1 cellular context compared by ENCODE assay signal in the genomic region with DNA sequence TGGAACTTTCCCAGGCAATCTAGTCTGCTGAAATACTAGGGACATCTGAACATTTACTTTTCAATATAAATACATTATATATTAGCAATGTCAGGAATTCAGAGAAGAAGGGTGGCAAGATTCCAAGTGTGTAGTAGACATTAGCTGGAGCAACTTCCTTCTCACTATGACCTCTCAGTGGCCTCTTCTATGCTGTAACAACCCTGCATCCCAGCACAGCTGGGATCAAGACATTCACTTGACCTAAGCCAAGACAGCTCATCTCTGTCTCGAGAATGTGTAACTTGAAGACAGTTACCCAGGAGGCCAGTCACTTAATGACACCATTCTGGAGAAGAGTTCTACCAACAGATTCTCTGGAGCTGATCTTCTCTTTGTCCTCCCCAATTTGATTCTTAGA.
TF ChIP-seq lines count a peak whose summit lies in the region.

No MANE protein-coding gene starts in this region.

TF ChIP-seq in SK-N-SH treated with all-trans-retinoic acid at 6 μM for 48 hours, 23 proteins besides CTCF, POLR2A, EP300 and RAD21 (continued from another document):
- TF ChIP-seq TSHZ2 (CRISPR knock-in tag; IDR thresholded peaks at IDR 0.05) (no peak), ZC3H10 (CRISPR knock-in tag; IDR thresholded peaks at IDR 0.05) (no peak), ARNTL (CRISPR knock-in tag; IDR thresholded peaks at IDR 0.05; ENCODE audit: borderline replicate concordance, low read depth) (no peak), TOX (CRISPR knock-in tag; IDR thresholded peaks at IDR 0.05; ENCODE audit: borderline replicate concordance) (no peak), PPARA (CRISPR knock-in tag; IDR thresholded peaks at IDR 0.05; ENCODE audit: borderline replicate concordance) (no peak)
- TF ChIP-seq, protein P1, sequence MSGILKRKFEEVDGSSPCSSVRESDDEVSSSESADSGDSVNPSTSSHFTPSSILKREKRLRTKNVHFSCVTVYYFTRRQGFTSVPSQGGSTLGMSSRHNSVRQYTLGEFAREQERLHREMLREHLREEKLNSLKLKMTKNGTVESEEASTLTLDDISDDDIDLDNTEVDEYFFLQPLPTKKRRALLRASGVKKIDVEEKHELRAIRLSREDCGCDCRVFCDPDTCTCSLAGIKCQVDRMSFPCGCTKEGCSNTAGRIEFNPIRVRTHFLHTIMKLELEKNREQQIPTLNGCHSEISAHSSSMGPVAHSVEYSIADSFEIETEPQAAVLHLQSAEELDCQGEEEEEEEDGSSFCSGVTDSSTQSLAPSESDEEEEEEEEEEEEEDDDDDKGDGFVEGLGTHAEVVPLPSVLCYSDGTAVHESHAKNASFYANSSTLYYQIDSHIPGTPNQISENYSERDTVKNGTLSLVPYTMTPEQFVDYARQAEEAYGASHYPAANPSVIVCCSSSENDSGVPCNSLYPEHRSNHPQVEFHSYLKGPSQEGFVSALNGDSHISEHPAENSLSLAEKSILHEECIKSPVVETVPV (CRISPR knock-in tag; IDR thresholded peaks at IDR 0.05), result no peak
